2 cellular contexts compared by ENCODE assay signal in the genomic region with DNA sequence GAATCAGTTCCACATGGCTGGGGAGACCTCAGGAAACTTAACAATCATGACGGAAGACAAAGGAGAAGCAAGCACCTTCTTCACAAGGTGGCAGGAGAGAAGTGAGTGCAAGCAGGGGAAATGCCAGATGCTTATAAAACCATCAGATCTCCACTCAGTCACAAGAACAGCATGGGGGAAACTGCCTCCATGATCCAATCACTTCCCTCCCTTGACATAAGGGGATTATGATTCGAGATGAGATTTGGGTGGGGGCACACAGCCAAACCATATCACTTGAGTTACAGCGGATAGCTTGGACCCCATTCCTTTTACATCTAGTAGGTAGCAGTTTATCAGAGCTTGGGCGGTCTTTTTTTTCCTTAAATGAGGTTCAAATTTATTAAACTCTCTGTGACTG.
A peak's percentile ranks its signal among the peaks of the same experiment; 100 is the strongest.
TF ChIP-seq lines count a peak whose summit lies in the region.

No MANE protein-coding gene starts in this region.

TF ChIP-seq in K562, 482 proteins besides CTCF, POLR2A, EP300 and RAD21 (continues in another document):
- TF ChIP-seq HDAC2 (IDR thresholded peaks at IDR 0.05) (peak; percentile 77; the same call in 1 of the 2 replicates), NFATC3 (IDR thresholded peaks at IDR 0.05) (no peak), KDM1A (IDR thresholded peaks at IDR 0.05) (peak; percentile 78 to 83), MTA2 (IDR thresholded peaks at IDR 0.05; ENCODE audit: low read depth) (no peak), MBD2 (IDR thresholded peaks at IDR 0.05; ENCODE audit: borderline replicate concordance, low read depth) (0 out of 2 replicates have a peak, but pooled peaks have one; percentile 36), RCOR1 (IDR thresholded peaks at IDR 0.05; ENCODE audit: borderline replicate concordance in 1 of 2, low read depth in 2 of 2, low read length in 2 of 2) (peak in 1 of 2 experiments; percentile 44; a peak in 1 of 4 replicates), MTA1 (IDR thresholded peaks at IDR 0.05; ENCODE audit: borderline replicate concordance) (0 out of 2 replicates have a peak, but pooled peaks have one; percentile 21), HDAC1 (IDR thresholded peaks at IDR 0.05) (peak in 1 of 2 experiments; percentile 56; a peak in 2 of 4 replicates), ZBED1 (IDR thresholded peaks at IDR 0.05) (no peak), BMI1 (IDR thresholded peaks at IDR 0.05; ENCODE audit: low read length) (no peak), ZNF134 (CRISPR knock-in tag; conservative IDR thresholded peaks at IDR 0.05) (no peak), DPF2 (IDR thresholded peaks at IDR 0.05) (peak; percentile 31; the same call in 1 of the 2 replicates), TRIM24 (IDR thresholded peaks at IDR 0.05) (0 out of 4 replicates have a peak, but pooled peaks of 1 of the 2 experiments have one; percentile 15), CBFA2T3 (IDR thresholded peaks at IDR 0.05) (peak; percentile 73), PPARD (CRISPR knock-in tag; IDR thresholded peaks at IDR 0.05) (no peak)
- TF ChIP-seq, protein P1, sequence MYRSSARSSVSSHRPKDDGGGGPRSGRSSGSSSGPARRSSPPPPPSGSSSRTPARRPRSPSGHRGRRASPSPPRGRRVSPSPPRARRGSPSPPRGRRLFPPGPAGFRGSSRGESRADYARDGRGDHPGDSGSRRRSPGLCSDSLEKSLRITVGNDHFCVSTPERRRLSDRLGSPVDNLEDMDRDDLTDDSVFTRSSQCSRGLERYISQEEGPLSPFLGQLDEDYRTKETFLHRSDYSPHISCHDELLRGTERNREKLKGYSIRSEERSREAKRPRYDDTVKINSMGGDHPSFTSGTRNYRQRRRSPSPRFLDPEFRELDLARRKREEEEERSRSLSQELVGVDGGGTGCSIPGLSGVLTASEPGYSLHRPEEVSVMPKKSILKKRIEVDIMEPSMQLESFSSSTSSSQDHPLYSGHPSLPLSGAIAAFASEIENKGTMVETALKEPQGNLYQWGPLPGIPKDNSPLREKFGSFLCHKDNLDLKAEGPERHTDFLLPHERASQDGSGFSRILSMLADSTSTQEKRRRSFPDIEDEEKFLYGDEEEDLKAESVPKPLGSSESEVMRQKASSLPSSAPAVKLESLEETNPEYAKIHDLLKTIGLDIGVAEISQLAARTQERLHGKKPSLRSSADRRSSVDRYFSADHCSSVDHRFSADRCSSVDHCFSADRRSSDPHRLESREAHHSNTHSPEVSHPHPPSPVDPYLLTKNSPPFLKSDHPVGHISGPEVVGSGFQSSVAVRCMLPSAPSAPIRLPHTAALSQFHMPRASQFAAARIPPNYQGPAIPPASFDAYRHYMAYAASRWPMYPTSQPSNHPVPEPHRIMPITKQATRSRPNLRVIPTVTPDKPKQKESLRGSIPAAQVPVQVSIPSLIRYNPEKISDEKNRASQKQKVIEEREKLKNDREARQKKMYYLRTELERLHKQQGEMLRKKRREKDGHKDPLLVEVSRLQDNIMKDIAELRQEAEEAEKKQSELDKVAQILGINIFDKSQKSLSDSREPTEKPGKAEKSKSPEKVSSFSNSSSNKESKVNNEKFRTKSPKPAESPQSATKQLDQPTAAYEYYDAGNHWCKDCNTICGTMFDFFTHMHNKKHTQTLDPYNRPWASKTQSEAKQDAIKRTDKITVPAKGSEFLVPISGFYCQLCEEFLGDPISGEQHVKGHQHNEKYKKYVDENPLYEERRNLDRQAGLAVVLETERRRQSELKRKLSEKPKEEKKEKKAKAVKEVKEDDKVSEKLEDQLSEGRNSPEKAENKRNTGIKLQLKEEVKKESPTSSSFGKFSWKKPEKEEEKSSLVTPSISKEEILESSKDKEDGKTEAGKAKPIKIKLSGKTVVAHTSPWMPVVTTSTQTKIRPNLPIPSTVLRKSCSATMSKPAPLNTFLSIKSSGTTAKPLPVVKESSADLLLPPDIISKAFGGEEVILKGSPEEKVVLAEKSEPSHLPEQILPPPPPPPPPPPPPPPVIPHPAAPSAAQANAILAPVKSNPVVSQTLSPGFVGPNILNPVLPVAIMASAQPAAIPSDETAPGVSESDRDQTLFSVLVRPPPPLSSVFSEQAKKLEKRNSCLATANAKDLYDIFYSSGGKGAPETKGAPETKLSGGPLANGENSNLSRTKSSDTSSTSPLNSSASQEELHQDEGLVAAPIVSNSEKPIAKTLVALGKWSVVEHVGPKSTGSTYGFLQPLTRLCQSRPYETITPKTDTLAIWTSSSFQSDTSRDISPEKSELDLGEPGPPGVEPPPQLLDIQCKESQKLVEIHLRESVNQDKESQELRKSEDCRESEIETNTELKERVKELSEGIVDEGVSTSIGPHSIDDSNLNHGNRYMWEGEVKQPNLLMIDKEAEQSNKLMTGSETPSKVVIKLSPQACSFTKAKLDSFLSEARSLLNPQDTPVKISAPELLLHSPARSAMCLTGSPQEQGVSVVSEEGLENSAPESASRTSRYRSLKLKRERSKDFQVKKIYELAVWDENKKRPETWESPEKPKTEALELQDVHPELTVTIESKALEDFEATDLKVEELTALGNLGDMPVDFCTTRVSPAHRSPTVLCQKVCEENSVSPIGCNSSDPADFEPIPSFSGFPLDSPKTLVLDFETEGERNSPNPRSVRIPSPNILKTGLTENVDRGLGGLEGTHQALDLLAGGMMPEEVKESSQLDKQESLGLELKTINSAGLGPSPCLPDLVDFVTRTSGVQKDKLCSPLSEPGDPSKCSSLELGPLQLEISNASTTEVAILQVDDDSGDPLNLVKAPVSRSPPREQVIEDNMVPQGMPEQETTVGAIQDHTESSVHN (IDR thresholded peaks at IDR 0.05; ENCODE audit: borderline replicate concordance in 1 of 2, low read depth in 1 of 2) = no peak
- TF ChIP-seq, protein P2, sequence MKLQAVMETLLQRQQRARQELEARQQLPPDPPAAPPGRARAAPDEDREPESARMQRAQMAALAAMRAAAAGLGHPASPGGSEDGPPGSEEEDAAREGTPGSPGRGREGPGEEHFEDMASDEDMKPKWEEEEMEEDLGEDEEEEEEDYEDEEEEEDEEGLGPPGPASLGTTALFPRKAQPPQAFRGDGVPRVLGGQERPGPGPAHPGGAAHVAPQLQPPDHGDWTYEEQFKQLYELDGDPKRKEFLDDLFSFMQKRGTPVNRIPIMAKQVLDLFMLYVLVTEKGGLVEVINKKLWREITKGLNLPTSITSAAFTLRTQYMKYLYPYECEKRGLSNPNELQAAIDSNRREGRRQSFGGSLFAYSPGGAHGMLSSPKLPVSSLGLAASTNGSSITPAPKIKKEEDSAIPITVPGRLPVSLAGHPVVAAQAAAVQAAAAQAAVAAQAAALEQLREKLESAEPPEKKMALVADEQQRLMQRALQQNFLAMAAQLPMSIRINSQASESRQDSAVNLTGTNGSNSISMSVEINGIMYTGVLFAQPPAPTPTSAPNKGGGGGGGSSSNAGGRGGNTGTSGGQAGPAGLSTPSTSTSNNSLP (IDR thresholded peaks at IDR 0.05; ENCODE audit: borderline replicate concordance, low read depth, low read length) = no peak
- TF ChIP-seq, protein P3, sequence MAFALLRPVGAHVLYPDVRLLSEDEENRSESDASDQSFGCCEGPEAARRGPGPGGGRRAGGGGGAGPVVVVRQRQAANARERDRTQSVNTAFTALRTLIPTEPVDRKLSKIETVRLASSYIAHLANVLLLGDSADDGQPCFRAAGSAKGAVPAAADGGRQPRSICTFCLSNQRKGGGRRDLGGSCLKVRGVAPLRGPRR (CRISPR knock-in tag; IDR thresholded peaks at IDR 0.05) = no peak

TF ChIP-seq in SK-N-SH, 30 proteins besides CTCF, POLR2A, EP300 and RAD21:
- TF ChIP-seq POLR2AphosphoS5 (IDR thresholded peaks at IDR 0.05; ENCODE audit: low read depth, low read length) (no peak), RCOR1 (IDR thresholded peaks at IDR 0.05; ENCODE audit: low read length) (no peak), RFX5 (IDR thresholded peaks at IDR 0.05; ENCODE audit: low read length) (no peak), TCF12 (IDR thresholded peaks at IDR 0.05) (no peak), ELF1 (IDR thresholded peaks at IDR 0.05) (no peak), SIN3A (IDR thresholded peaks at IDR 0.05; ENCODE audit: borderline replicate concordance, low read depth, low read length) (no peak), GABPA (IDR thresholded peaks at IDR 0.05; ENCODE audit: low read depth) (no peak), MEF2A (IDR thresholded peaks at IDR 0.05; ENCODE audit: borderline replicate concordance, low read depth) (no peak)
- TF ChIP-seq, protein P4, sequence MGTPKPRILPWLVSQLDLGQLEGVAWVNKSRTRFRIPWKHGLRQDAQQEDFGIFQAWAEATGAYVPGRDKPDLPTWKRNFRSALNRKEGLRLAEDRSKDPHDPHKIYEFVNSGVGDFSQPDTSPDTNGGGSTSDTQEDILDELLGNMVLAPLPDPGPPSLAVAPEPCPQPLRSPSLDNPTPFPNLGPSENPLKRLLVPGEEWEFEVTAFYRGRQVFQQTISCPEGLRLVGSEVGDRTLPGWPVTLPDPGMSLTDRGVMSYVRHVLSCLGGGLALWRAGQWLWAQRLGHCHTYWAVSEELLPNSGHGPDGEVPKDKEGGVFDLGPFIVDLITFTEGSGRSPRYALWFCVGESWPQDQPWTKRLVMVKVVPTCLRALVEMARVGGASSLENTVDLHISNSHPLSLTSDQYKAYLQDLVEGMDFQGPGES (IDR thresholded peaks at IDR 0.05; ENCODE audit: low read depth, low read length) = no peak
- TF ChIP-seq, protein P5, sequence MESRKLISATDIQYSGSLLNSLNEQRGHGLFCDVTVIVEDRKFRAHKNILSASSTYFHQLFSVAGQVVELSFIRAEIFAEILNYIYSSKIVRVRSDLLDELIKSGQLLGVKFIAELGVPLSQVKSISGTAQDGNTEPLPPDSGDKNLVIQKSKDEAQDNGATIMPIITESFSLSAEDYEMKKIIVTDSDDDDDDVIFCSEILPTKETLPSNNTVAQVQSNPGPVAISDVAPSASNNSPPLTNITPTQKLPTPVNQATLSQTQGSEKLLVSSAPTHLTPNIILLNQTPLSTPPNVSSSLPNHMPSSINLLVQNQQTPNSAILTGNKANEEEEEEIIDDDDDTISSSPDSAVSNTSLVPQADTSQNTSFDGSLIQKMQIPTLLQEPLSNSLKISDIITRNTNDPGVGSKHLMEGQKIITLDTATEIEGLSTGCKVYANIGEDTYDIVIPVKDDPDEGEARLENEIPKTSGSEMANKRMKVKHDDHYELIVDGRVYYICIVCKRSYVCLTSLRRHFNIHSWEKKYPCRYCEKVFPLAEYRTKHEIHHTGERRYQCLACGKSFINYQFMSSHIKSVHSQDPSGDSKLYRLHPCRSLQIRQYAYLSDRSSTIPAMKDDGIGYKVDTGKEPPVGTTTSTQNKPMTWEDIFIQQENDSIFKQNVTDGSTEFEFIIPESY (IDR thresholded peaks at IDR 0.05; ENCODE audit: borderline replicate concordance, low read depth) = no peak
- TF ChIP-seq, protein P6, sequence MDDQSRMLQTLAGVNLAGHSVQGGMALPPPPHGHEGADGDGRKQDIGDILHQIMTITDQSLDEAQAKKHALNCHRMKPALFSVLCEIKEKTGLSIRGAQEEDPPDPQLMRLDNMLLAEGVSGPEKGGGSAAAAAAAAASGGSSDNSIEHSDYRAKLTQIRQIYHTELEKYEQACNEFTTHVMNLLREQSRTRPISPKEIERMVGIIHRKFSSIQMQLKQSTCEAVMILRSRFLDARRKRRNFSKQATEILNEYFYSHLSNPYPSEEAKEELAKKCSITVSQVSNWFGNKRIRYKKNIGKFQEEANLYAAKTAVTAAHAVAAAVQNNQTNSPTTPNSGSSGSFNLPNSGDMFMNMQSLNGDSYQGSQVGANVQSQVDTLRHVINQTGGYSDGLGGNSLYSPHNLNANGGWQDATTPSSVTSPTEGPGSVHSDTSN (IDR thresholded peaks at IDR 0.05) = no peak
TF ChIP-seq in SK-N-SH: peak in this region for 0.
